In genomic region chr12:127284870-127285431, GRCh38 we compare ENCODE assay signal across 15 cellular contexts.
DNase-seq lines count a peak whose midpoint lies in the region; ATAC-seq and TF ChIP-seq lines count a peak whose summit lies in the region.
"Had no signal": no experiment of that assay in that cellular context is flagged by ENCODE, and none has a peak within 500 bp of the region (broad histone marks: within the 10 kb centered on the region; RNA-seq: fewer than 3 reads in every experiment).

No MANE protein-coding gene starts in this region.

- peak; percentile 9 for DNase-seq in activated CD4-positive, alpha-beta T cell treated with anti-CD3 and anti-CD28 coated beads for 36 hours
- no peak for DNase-seq in activated CD4-positive, alpha-beta T cell treated with anti-CD3 and anti-CD28 coated beads, Interleukin-2, amount 10 ng/mL, durations not matched to agents 24 days and 14 days
- DNase-seq in RWPE2 (ENCODE audit: low spot score) (no peak), fibroblast of lung (ENCODE audit: low read depth in 2 of 2) (peak; percentile 70 to 89), skeletal muscle cell (ENCODE audit: low read depth) (peak; percentile 99), hypothalamus (lab: John Stamatoyannopoulos, UW) (no peak)
- DNase-seq in stimulated activated CD4-positive, alpha-beta T cell treated with anti-CD3 and anti-CD28 coated beads, Interleukin-12 subunit alpha, Interleukin-12 subunit beta, amount 100 ng/mL, for 4 hours, result no peak
- DNase-seq: activated CD4-positive, alpha-beta T cell treated with anti-CD3 and anti-CD28 coated beads for 48 hours; activated naive CD4-positive, alpha-beta T cell treated with anti-CD3 and anti-CD28 coated beads, Interleukin-2, amount 50 U/mL, for 16 hours; H9; NCI-H510A had no signal

- no peak overlapping the region for H2AFZ ChIP-seq in fibroblast of lung (ENCODE audit: low read length)

- no peaks in the 10 kb centered on the region for H3K36me3 ChIP-seq in RWPE2 (ENCODE audit: low read depth)
- H3K36me3 ChIP-seq in fibroblast of lung (ENCODE audit: control insufficient read depth, insufficient read depth, low read length), result no peaks in the 10 kb centered on the region

- POLR2A ChIA-PET in activated CD4-positive, alpha-beta T cell treated with anti-CD3 and anti-CD28 coated beads for 36 hours (lab: Charles Lee), result interaction anchor here (0.6 kb wide), 1 partner anchor 112 kb away, joined by 4 read pairs; no protein-coding TSS in a partner anchor

- H3K9ac ChIP-seq in fibroblast of lung (ENCODE audit: insufficient read depth, low read length), result no peak overlapping the region

- H3K4me3 Mint-ChIP-seq in activated CD4-positive, alpha-beta T cell treated with anti-CD3 and anti-CD28 coated beads for 36 hours, result no peak overlapping the region
- H3K4me3 Mint-ChIP-seq in activated CD4-positive, alpha-beta T cell treated with anti-CD3 and anti-CD28 coated beads, Interleukin-2, amount 10 ng/mL, durations not matched to agents 24 days and 14 days, result no peak overlapping the region
- H3K4me3 Mint-ChIP-seq: H9, type B pancreatic cell had no signal

- no peak for ATAC-seq in activated CD4-positive, alpha-beta T cell treated with anti-CD3 and anti-CD28 coated beads for 36 hours
- peak; percentile 90 for ATAC-seq in RWPE2 (ENCODE audit: low read depth)
- no peak for ATAC-seq in GM19455 (IDR thresholded peaks at IDR 0.05; ENCODE audit: unreplicated experiment)
- ATAC-seq: SK-N-SH treated with all-trans-retinoic acid at 6 μM for 48 hours had no signal

- no peaks in the 10 kb centered on the region for H3K9me3 Mint-ChIP-seq in activated CD4-positive, alpha-beta T cell treated with anti-CD3 and anti-CD28 coated beads for 36 hours (ENCODE audit: low read depth)
- H3K9me3 Mint-ChIP-seq in activated CD4-positive, alpha-beta T cell treated with anti-CD3 and anti-CD28 coated beads, Interleukin-2, amount 10 ng/mL, durations not matched to agents 24 days and 14 days, result no peaks in the 10 kb centered on the region
- H3K9me3 Mint-ChIP-seq: H9, type B pancreatic cell had no signal

- no peaks in the 10 kb centered on the region for H3K36me3 Mint-ChIP-seq in activated CD4-positive, alpha-beta T cell treated with anti-CD3 and anti-CD28 coated beads for 36 hours (ENCODE audit: low read depth)
- no peaks in the 10 kb centered on the region for H3K36me3 Mint-ChIP-seq in activated CD4-positive, alpha-beta T cell treated with anti-CD3 and anti-CD28 coated beads, Interleukin-2, amount 10 ng/mL, durations not matched to agents 24 days and 14 days (ENCODE audit: low read depth)
- H3K36me3 Mint-ChIP-seq: type B pancreatic cell had no signal

- no peak overlapping the region for H3K4me3 ChIP-seq in RWPE2 (ENCODE audit: severe bottlenecking)
- H3K4me3 ChIP-seq in fibroblast of lung (replicated peaks in 1 of 4; ENCODE audit: control extremely low read depth in 1 of 4, insufficient read depth in 1 of 4, low read depth in 3 of 4, low read length in 4 of 4), result no peak overlapping the region
- no peak overlapping the region for H3K4me3 ChIP-seq in skeletal muscle cell (ENCODE audit: low read depth, low read length)

- TF ChIP-seq CTCF in RWPE2 (IDR thresholded peaks at IDR 0.05; ENCODE audit: poor library complexity, severe bottlenecking) (no peak), fibroblast of lung (conservative IDR thresholded peaks at IDR 0.05 in 1 of 2, IDR thresholded peaks at IDR 0.05 in 1 of 2; ENCODE audit: low read depth in 1 of 2, low read length in 2 of 2) (no peak)

- H3K4me1 Mint-ChIP-seq in activated CD4-positive, alpha-beta T cell treated with anti-CD3 and anti-CD28 coated beads for 36 hours, result no peaks in the 10 kb centered on the region
- H3K4me1 Mint-ChIP-seq in activated CD4-positive, alpha-beta T cell treated with anti-CD3 and anti-CD28 coated beads, Interleukin-2, amount 10 ng/mL, durations not matched to agents 24 days and 14 days, result peaks cover 9% of the 10 kb centered on the region

- H3K27ac Mint-ChIP-seq in activated CD4-positive, alpha-beta T cell treated with anti-CD3 and anti-CD28 coated beads for 36 hours, result no peak overlapping the region
- no peak overlapping the region for H3K27ac Mint-ChIP-seq in activated CD4-positive, alpha-beta T cell treated with anti-CD3 and anti-CD28 coated beads, Interleukin-2, amount 10 ng/mL, durations not matched to agents 24 days and 14 days
- H3K27ac Mint-ChIP-seq: H9, type B pancreatic cell had no signal

- CTCF ChIA-PET in activated CD4-positive, alpha-beta T cell treated with anti-CD3 and anti-CD28 coated beads for 36 hours (lab: Charles Lee), result no interaction called here

- no peaks in the 10 kb centered on the region for H4K20me1 ChIP-seq in fibroblast of lung (ENCODE audit: control insufficient read depth, extremely low read depth, insufficient read depth, low read length)

- H3K27ac ChIP-seq in RWPE2 (ENCODE audit: poor library complexity, severe bottlenecking) (peak overlapping the region; percentile 74), fibroblast of lung (ENCODE audit: insufficient read depth, low read length) (peak overlapping the region; percentile 69)
- H3K27ac ChIP-seq: 22Rv1 had no signal

- peaks cover 3% of the 10 kb centered on the region for H3K27me3 Mint-ChIP-seq in activated CD4-positive, alpha-beta T cell treated with anti-CD3 and anti-CD28 coated beads for 36 hours
- H3K27me3 Mint-ChIP-seq in activated CD4-positive, alpha-beta T cell treated with anti-CD3 and anti-CD28 coated beads, Interleukin-2, amount 10 ng/mL, durations not matched to agents 24 days and 14 days, result no peaks in the 10 kb centered on the region

- H3K4me2 ChIP-seq in fibroblast of lung (ENCODE audit: extremely low read depth, insufficient read depth, low read length), result no peak overlapping the region

- H3K9me3 ChIP-seq in RWPE2 (ENCODE audit: severe bottlenecking) (no peaks in the 10 kb centered on the region), fibroblast of lung (ENCODE audit: control insufficient read depth, insufficient read depth, low read depth, low read length) (no peaks in the 10 kb centered on the region)

- no peaks in the 10 kb centered on the region for H3K79me2 ChIP-seq in fibroblast of lung (ENCODE audit: control insufficient read depth, insufficient read depth, low read length)

- intact Hi-C loops in activated CD4-positive, alpha-beta T cell treated with anti-CD3 and anti-CD28 coated beads for 36 hours (cut with DNase I, micrococcal nuclease), result loop anchor here in 1 of 2 experiments (5.0 kb wide), 1 partner anchor 392 kb away; no protein-coding TSS in a partner anchor
- intact Hi-C loops in activated CD4-positive, alpha-beta T cell treated with anti-CD3 and anti-CD28 coated beads, Interleukin-2, amount 10 ng/mL, durations not matched to agents 24 days and 14 days (cut with micrococcal nuclease), result no loop called here

- H3K27me3 ChIP-seq in RWPE2 (ENCODE audit: insufficient read depth, poor library complexity, severe bottlenecking) (no peaks in the 10 kb centered on the region), fibroblast of lung (ENCODE audit: control insufficient read depth, insufficient read depth, low read length) (no peaks in the 10 kb centered on the region)

- H3K4me1 ChIP-seq in RWPE2 (ENCODE audit: insufficient read depth, poor library complexity, severe bottlenecking) (peaks cover 15% of the 10 kb centered on the region), fibroblast of lung (ENCODE audit: control insufficient read depth, extremely low read depth, insufficient read depth, low read length) (peaks cover 6% of the 10 kb centered on the region)

Comparison
In these comparisons a context has a peak if more than half of its experiments do, and no peak if none do; other contexts are left out.
1. DNase-seq: peak in activated CD4-positive, alpha-beta T cell treated with anti-CD3 and anti-CD28 coated beads for 36 hours (single experiment), fibroblast of lung (2 of 2) and skeletal muscle cell (single experiment); none in activated CD4-positive, alpha-beta T cell treated with anti-CD3 and anti-CD28 coated beads, Interleukin-2, amount 10 ng/mL, durations not matched to agents 24 days and 14 days (single experiment), RWPE2 (single experiment), hypothalamus (0 of 51) and stimulated activated CD4-positive, alpha-beta T cell treated with anti-CD3 and anti-CD28 coated beads, Interleukin-12 subunit alpha, Interleukin-12 subunit beta, amount 100 ng/mL, for 4 hours (single experiment).